Comparison of ENCODE assay signal across 10 cellular contexts in genomic region chr1:35029756-35030155, GRCh38. TPM values are rescaled to one million over a fixed set of nuclear protein-coding genes. Genes with fewer than 3 reads are reported as not detected.
A peak's percentile ranks its signal among the peaks of the same experiment; 100 is the strongest.
DNase-seq lines count a peak whose midpoint lies in the region; ATAC-seq, FAIRE-seq and TF ChIP-seq lines count a peak whose summit lies in the region.
"Had no signal": no experiment of that assay in that cellular context is flagged by ENCODE, and none has a peak within 500 bp of the region (broad histone marks: within the 10 kb centered on the region; RNA-seq: fewer than 3 reads in every experiment).

No MANE protein-coding gene starts in this region.

- H3K27me3 ChIP-seq in ACC112 (ENCODE audit: insufficient read depth, low read length) (no peaks in the 10 kb centered on the region), lower lobe of right lung (ENCODE audit: low read depth) (no peaks in the 10 kb centered on the region)
- H3K27me3 ChIP-seq: left lung had no signal

- no peak for ATAC-seq in activated naive CD8-positive, alpha-beta T cell treated with anti-CD3 and anti-CD28 coated beads, Interleukin-2, amount 10 ng/mL, durations not matched to agents 7 days and 5 days (ENCODE audit: low read depth)
- no peak for ATAC-seq in lower lobe of right lung
- ATAC-seq in HG03039 (IDR thresholded peaks at IDR 0.05; ENCODE audit: unreplicated experiment): no peak
- ATAC-seq: left lung had no signal

- H3K4me3 Mint-ChIP-seq in activated naive CD8-positive, alpha-beta T cell treated with anti-CD3 and anti-CD28 coated beads, Interleukin-2, amount 10 ng/mL, durations not matched to agents 7 days and 5 days: peak overlapping the region; percentile 99

- peaks cover 5% of the 10 kb centered on the region for H3K9me3 ChIP-seq in lower lobe of right lung

- H3K27ac ChIP-seq in ACC112 (ENCODE audit: low read depth, low read length): no peak overlapping the region
- no peak overlapping the region for H3K27ac ChIP-seq in lower lobe of right lung

- no peak overlapping the region for H2AFZ ChIP-seq in ACC112 (ENCODE audit: low read length, unreplicated experiment)

- H3K4me3 ChIP-seq in ACC112 (ENCODE audit: low read depth, low read length) (peak overlapping the region; percentile 94), GM08714 (ENCODE audit: low read length) (peak overlapping the region; percentile 97; the same call in 1 of the 2 replicates), lower lobe of right lung (peak overlapping the region; percentile 70)

- H3K4me1 ChIP-seq in ACC112 (ENCODE audit: control insufficient read depth, insufficient read depth, low read length, unreplicated experiment) (peaks cover 9% of the 10 kb centered on the region), lower lobe of right lung (peaks cover 21% of the 10 kb centered on the region)

- peaks cover 29% of the 10 kb centered on the region for H3K79me2 ChIP-seq in ACC112 (ENCODE audit: control insufficient read depth, insufficient read depth, low read length, unreplicated experiment)

- intact Hi-C loops in lower lobe of right lung (cut with DNase I): no loop called here

- peaks cover 17% of the 10 kb centered on the region for H3K4me1 Mint-ChIP-seq in activated naive CD8-positive, alpha-beta T cell treated with anti-CD3 and anti-CD28 coated beads, Interleukin-2, amount 10 ng/mL, durations not matched to agents 7 days and 5 days

- peaks cover 28% of the 10 kb centered on the region for H3K36me3 Mint-ChIP-seq in activated naive CD8-positive, alpha-beta T cell treated with anti-CD3 and anti-CD28 coated beads, Interleukin-2, amount 10 ng/mL, durations not matched to agents 7 days and 5 days

- peaks cover 5% of the 10 kb centered on the region for H3K9me3 Mint-ChIP-seq in activated naive CD8-positive, alpha-beta T cell treated with anti-CD3 and anti-CD28 coated beads, Interleukin-2, amount 10 ng/mL, durations not matched to agents 7 days and 5 days

- 0 out of 2 replicates have a peak, but pooled peaks cover 8% of the 10 kb centered on the region for H3K36me3 ChIP-seq in ACC112 (ENCODE audit: insufficient read depth, low read length)
- H3K36me3 ChIP-seq in lower lobe of right lung: peaks cover 12% of the 10 kb centered on the region

- H3K27me3 Mint-ChIP-seq in activated naive CD8-positive, alpha-beta T cell treated with anti-CD3 and anti-CD28 coated beads, Interleukin-2, amount 10 ng/mL, durations not matched to agents 7 days and 5 days: no peaks in the 10 kb centered on the region

- FAIRE-seq in frontal cortex (lab: Jason Lieb, UNC): no peak

- no peak for TF ChIP-seq CTCF in lower lobe of right lung (IDR thresholded peaks at IDR 0.05)

- H3K27ac Mint-ChIP-seq in activated naive CD8-positive, alpha-beta T cell treated with anti-CD3 and anti-CD28 coated beads, Interleukin-2, amount 10 ng/mL, durations not matched to agents 7 days and 5 days: peak overlapping the region; percentile 44

- DNase-seq in activated naive CD8-positive, alpha-beta T cell treated with anti-CD3 and anti-CD28 coated beads, Interleukin-2, amount 10 ng/mL, durations not matched to agents 7 days and 5 days: no peak
- DNase-seq in lower lobe of right lung (no peak), frontal cortex (ENCODE audit: low spot score in 2 of 2) (no peak), NCI-H526 (lab: John Stamatoyannopoulos, UW) (no peak), NCI-H446 (lab: John Stamatoyannopoulos, UW) (no peak)
- DNase-seq: left lung, trophoblast cell had no signal

- POLR2A ChIA-PET in activated naive CD8-positive, alpha-beta T cell treated with anti-CD3 and anti-CD28 coated beads, Interleukin-2, amount 10 ng/mL, durations not matched to agents 7 days and 5 days (lab: Charles Lee): interaction anchor here (0.6 to 2.7 kb wide), 3 partner anchors 45 to 57 kb away, joined by 3 to 18 read pairs (median 3); partner anchors contain the start of gene TMEM35B

RNA-seq across cellular contexts. Expression of gene ZMYM6, which starts 2.0 kb away (rescaled TPM):
- 10 to 100 TPM; 21.5 to 29.8 TPM for total RNA-seq in activated naive CD8-positive, alpha-beta T cell treated with anti-CD3 and anti-CD28 coated beads, Interleukin-2, amount 10 ng/mL, durations not matched to agents 7 days and 5 days
- total RNA-seq in lower lobe of right lung (24.8 TPM), frontal cortex (37.5 TPM)

RNA-seq across cellular contexts. Expression of gene TMEM35B, which starts 44.6 kb away (rescaled TPM):
- 10 to 100 TPM; 38.0 to 39.9 TPM for total RNA-seq in activated naive CD8-positive, alpha-beta T cell treated with anti-CD3 and anti-CD28 coated beads, Interleukin-2, amount 10 ng/mL, durations not matched to agents 7 days and 5 days
- 47.8 TPM for total RNA-seq in lower lobe of right lung
- 4.9 TPM for total RNA-seq in frontal cortex

RNA-seq across cellular contexts. Expression of gene ZMYM1, which starts 49.4 kb away (rescaled TPM):
- 10 to 100 TPM; 21.3 to 25.9 TPM for total RNA-seq in activated naive CD8-positive, alpha-beta T cell treated with anti-CD3 and anti-CD28 coated beads, Interleukin-2, amount 10 ng/mL, durations not matched to agents 7 days and 5 days
- 12.6 TPM for total RNA-seq in lower lobe of right lung
- 32.6 TPM for total RNA-seq in frontal cortex
